In genomic region chr2:85066874-85067351, GRCh38 we compare ENCODE assay signal across 8 cellular contexts.
DNase-seq lines count a peak whose midpoint lies in the region; ATAC-seq, FAIRE-seq and TF ChIP-seq lines count a peak whose summit lies in the region.

No MANE protein-coding gene starts in this region.

- H3K9ac ChIP-seq in parathyroid adenoma: no peak overlapping the region

- no TSS peak for BruUV-seq in OCI-LY7 (replicated peaks; lab: Mats Ljungman, UMichigan)

- TF ChIP-seq POLR2A in GM12891 (IDR thresholded peaks at IDR 0.05; ENCODE audit: low read depth, low read length): no peak

- H4K20me1 ChIP-seq in OCI-LY7 (ENCODE audit: insufficient read depth, low read length): no peaks in the 10 kb centered on the region

- no peak for DNase-seq in GM06990 (ENCODE audit: extremely low read depth, insufficient read length)
- peak; percentile 85 for DNase-seq in HT-29 (ENCODE audit: low spot score)
- peak; percentile 54 for DNase-seq in OCI-LY7 (ENCODE audit: low spot score)
- DNase-seq in activated naive CD8-positive, alpha-beta T cell treated with anti-CD3 and anti-CD28 coated beads, Interleukin-2, amount 10 ng/mL, durations not matched to agents 7 days and 5 days: peak; percentile 45
- peak; percentile 89 to 90 for DNase-seq in cardiac muscle cell (ENCODE audit: low read depth in 1 of 2, low spot score in 1 of 2)
- DNase-seq in GM12891 (ENCODE audit: insufficient read length, low spot score): no peak

- no peaks in the 10 kb centered on the region for H3K36me3 Mint-ChIP-seq in activated naive CD8-positive, alpha-beta T cell treated with anti-CD3 and anti-CD28 coated beads, Interleukin-2, amount 10 ng/mL, durations not matched to agents 7 days and 5 days

- no peaks in the 10 kb centered on the region for H3K79me2 ChIP-seq in OCI-LY7 (ENCODE audit: insufficient read depth, low read depth, low read length)
- H3K79me2 ChIP-seq in parathyroid adenoma: no peaks in the 10 kb centered on the region

- no peak for ATAC-seq in activated naive CD8-positive, alpha-beta T cell treated with anti-CD3 and anti-CD28 coated beads, Interleukin-2, amount 10 ng/mL, durations not matched to agents 7 days and 5 days (ENCODE audit: low read depth)
- ATAC-seq in GM21825 (IDR thresholded peaks at IDR 0.05; ENCODE audit: unreplicated experiment): no peak

- H3K36me3 ChIP-seq in GM06990 (ENCODE audit: control insufficient read depth, insufficient read depth, low read length) (no peaks in the 10 kb centered on the region), OCI-LY7 (ENCODE audit: insufficient read depth, low read length) (no peaks in the 10 kb centered on the region), cardiac muscle cell (no peaks in the 10 kb centered on the region), parathyroid adenoma (ENCODE audit: control insufficient read depth, insufficient read depth, low read length) (no peaks in the 10 kb centered on the region)

- POLR2A ChIA-PET in OCI-LY7 (lab: Charles Lee): interaction anchor here (0.9 to 1.1 kb wide), 2 partner anchors 13 to 33 kb away, joined by 3 to 6 read pairs; no protein-coding TSS in a partner anchor
- POLR2A ChIA-PET in activated naive CD8-positive, alpha-beta T cell treated with anti-CD3 and anti-CD28 coated beads, Interleukin-2, amount 10 ng/mL, durations not matched to agents 7 days and 5 days (lab: Charles Lee): interaction anchor here (0.6 kb wide), 1 partner anchor 91 kb away, joined by 3 read pairs; no protein-coding TSS in a partner anchor

- no peaks in the 10 kb centered on the region for H3K4me1 ChIP-seq in OCI-LY7 (ENCODE audit: insufficient read depth, low read length, poor library complexity, severe bottlenecking)
- H3K4me1 ChIP-seq in cardiac muscle cell (ENCODE audit: low read depth): no peaks in the 10 kb centered on the region
- H3K4me1 ChIP-seq in parathyroid adenoma: no peaks in the 10 kb centered on the region

- CTCF ChIA-PET in OCI-LY7 (lab: Charles Lee; ENCODE audit: unreplicated experiment): no interaction called here

- no peak for FAIRE-seq in GM12891 (lab: Jason Lieb, UNC)

- H3K27me3 Mint-ChIP-seq in activated naive CD8-positive, alpha-beta T cell treated with anti-CD3 and anti-CD28 coated beads, Interleukin-2, amount 10 ng/mL, durations not matched to agents 7 days and 5 days: peaks cover 30% of the 10 kb centered on the region

- H3K4me2 ChIP-seq in OCI-LY7 (ENCODE audit: low read length): no peak overlapping the region
- H3K4me2 ChIP-seq in parathyroid adenoma (ENCODE audit: low read length): peak overlapping the region; percentile 51

- H3K4me1 Mint-ChIP-seq in activated naive CD8-positive, alpha-beta T cell treated with anti-CD3 and anti-CD28 coated beads, Interleukin-2, amount 10 ng/mL, durations not matched to agents 7 days and 5 days: peaks cover 2% of the 10 kb centered on the region

- H2AFZ ChIP-seq in OCI-LY7 (ENCODE audit: low read length): no peak overlapping the region
- peak overlapping the region; percentile 72 for H2AFZ ChIP-seq in parathyroid adenoma

- intact Hi-C loops in OCI-LY7 (cut with micrococcal nuclease; ENCODE audit: unreplicated experiment): loop anchor here (1.0 kb wide), 1 partner anchor 218 kb away; no protein-coding TSS in a partner anchor

- H3K9me3 Mint-ChIP-seq in activated naive CD8-positive, alpha-beta T cell treated with anti-CD3 and anti-CD28 coated beads, Interleukin-2, amount 10 ng/mL, durations not matched to agents 7 days and 5 days: no peaks in the 10 kb centered on the region

- H3K4me3 Mint-ChIP-seq in activated naive CD8-positive, alpha-beta T cell treated with anti-CD3 and anti-CD28 coated beads, Interleukin-2, amount 10 ng/mL, durations not matched to agents 7 days and 5 days: no peak overlapping the region

- H3K4me3 ChIP-seq in GM06990 (replicated peaks; ENCODE audit: low read depth, low read length): no peak overlapping the region
- no peak overlapping the region for H3K4me3 ChIP-seq in OCI-LY7 (ENCODE audit: low read depth, low read length, poor library complexity, severe bottlenecking)
- H3K4me3 ChIP-seq in cardiac muscle cell: peak overlapping the region; percentile 15
- no peak overlapping the region for H3K4me3 ChIP-seq in parathyroid adenoma (ENCODE audit: low read depth, low read length)

- H3K9me3 ChIP-seq in OCI-LY7 (ENCODE audit: low read length) (no peaks in the 10 kb centered on the region), cardiac muscle cell (ENCODE audit: low read depth) (no peaks in the 10 kb centered on the region), parathyroid adenoma (ENCODE audit: control insufficient read depth, low read length) (no peaks in the 10 kb centered on the region)

- no peaks in the 10 kb centered on the region for H3K9me2 ChIP-seq in OCI-LY7 (ENCODE audit: insufficient read depth, low read length)

- H3K27me3 ChIP-seq in GM06990 (replicated peaks; ENCODE audit: control insufficient read depth, insufficient read depth, low read length): no peaks in the 10 kb centered on the region
- H3K27me3 ChIP-seq in cardiac muscle cell: no peaks in the 10 kb centered on the region
- H3K27me3 ChIP-seq in parathyroid adenoma (ENCODE audit: control insufficient read depth, insufficient read depth, low read length): no peaks in the 10 kb centered on the region

- peak; percentile 80 for TF ChIP-seq CTCF in GM06990 (IDR thresholded peaks at IDR 0.05; ENCODE audit: insufficient read depth, low read length, poor library complexity, severe bottlenecking)
- TF ChIP-seq CTCF in OCI-LY7 (conservative IDR thresholded peaks at IDR 0.05; ENCODE audit: low read length): peak; percentile 81
- TF ChIP-seq CTCF in cardiac muscle cell (IDR thresholded peaks at IDR 0.05; ENCODE audit: low read depth, low read length): peak; percentile 91
- peak; percentile 85 for TF ChIP-seq CTCF in parathyroid adenoma (IDR thresholded peaks at IDR 0.05)

- no peak overlapping the region for H3K27ac Mint-ChIP-seq in activated naive CD8-positive, alpha-beta T cell treated with anti-CD3 and anti-CD28 coated beads, Interleukin-2, amount 10 ng/mL, durations not matched to agents 7 days and 5 days

- no peak overlapping the region for H3K27ac ChIP-seq in OCI-LY7 (ENCODE audit: low read depth, low read length, poor library complexity, severe bottlenecking)
- H3K27ac ChIP-seq in cardiac muscle cell: no peak overlapping the region
- H3K27ac ChIP-seq in parathyroid adenoma: no peak overlapping the region

TF ChIP-seq in GM12891, 5 proteins besides CTCF, POLR2A, EP300 and RAD21:
- TF ChIP-seq SPI1 (IDR thresholded peaks at IDR 0.05; ENCODE audit: low read depth, low read length) (no peak), PAX5 (IDR thresholded peaks at IDR 0.05; ENCODE audit: insufficient read depth, low read length, severe bottlenecking) (no peak), TAF1 (IDR thresholded peaks at IDR 0.05; ENCODE audit: low read depth, low read length) (no peak)

Comparison
In these comparisons a context has a peak if more than half of its experiments do, and no peak if none do; other contexts are left out.
1. DNase-seq: peak in HT-29 (single experiment), OCI-LY7 (single experiment), activated naive CD8-positive, alpha-beta T cell treated with anti-CD3 and anti-CD28 coated beads, Interleukin-2, amount 10 ng/mL, durations not matched to agents 7 days and 5 days (single experiment) and cardiac muscle cell (2 of 2); none in GM06990 (single experiment) and GM12891 (single experiment).
2. Peak in every context shown above with its lines, with median percentiles within 50 percentile points of each other: CTCF ChIP-seq.